ENCODE assay signal across 2 cellular contexts in genomic region chr9:77690128-77690527, GRCh38. TPM values are rescaled to one million over a fixed set of nuclear protein-coding genes. Genes with fewer than 3 reads are reported as not detected.
"Had no signal": no experiment of that assay in that cellular context is flagged by ENCODE, and none has a peak within 500 bp of the region (broad histone marks: within the 10 kb centered on the region; RNA-seq: fewer than 3 reads in every experiment).

No MANE protein-coding gene starts in this region.

RNA-seq across cellular contexts. Expression of gene GNA14, which starts 42.0 kb away (rescaled TPM):
- total RNA-seq: OCI-LY7, SJCRH30 had no signal
